19 cellular contexts compared by ENCODE assay signal in the genomic region with DNA sequence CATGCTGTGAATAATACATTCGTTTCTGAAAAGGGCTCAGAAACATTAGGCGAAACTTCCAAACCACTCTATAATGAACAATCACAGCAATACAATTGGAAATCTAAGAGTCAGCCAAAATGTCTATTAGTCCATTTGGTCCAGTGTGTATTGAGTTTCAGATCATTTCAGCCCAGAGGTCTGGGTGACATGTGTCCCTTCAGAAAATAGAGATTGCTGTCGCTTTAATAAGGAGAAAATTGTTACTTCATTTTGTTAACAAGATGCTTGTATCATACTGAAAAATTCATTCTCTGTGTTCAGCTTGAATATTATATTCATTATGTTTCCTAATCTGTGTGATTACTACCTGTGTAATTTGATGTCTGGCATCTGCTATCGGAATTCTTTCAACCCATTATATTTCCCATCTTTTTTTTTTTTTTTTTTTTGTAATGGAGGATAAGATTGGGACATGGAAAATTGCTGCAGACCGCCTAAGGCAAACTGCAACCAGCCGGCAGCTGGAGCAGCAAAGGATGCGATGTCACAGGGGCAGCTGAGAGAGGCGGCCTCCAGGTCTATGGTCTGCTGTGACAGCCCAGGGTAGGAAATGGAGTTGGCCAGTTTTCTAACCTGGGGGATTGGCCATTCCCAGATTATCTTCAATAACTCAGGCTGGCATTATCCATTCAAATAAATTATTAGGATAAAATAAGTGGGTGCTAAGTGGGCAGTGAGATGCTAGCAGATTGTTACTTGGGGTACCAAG.
DNase-seq lines count a peak whose midpoint lies in the region; FAIRE-seq and TF ChIP-seq lines count a peak whose summit lies in the region.
"Had no signal": no experiment of that assay in that cellular context is flagged by ENCODE, and none has a peak within 500 bp of the region (broad histone marks: within the 10 kb centered on the region; RNA-seq: fewer than 3 reads in every experiment).

No MANE protein-coding gene starts in this region.

- FAIRE-seq in G401.6 (lab: Jason Lieb, UNC), result peak; percentile 52
- FAIRE-seq: GM12891, GM19239, HTR-8/SVneo had no signal

- peak; percentile 24; the same call in 1 of the 2 replicates for TF ChIP-seq RAD21 in SK-N-SH (IDR thresholded peaks at IDR 0.05; ENCODE audit: low read length)

- H3K4me2 ChIP-seq in SK-N-SH, result no peak overlapping the region
- H3K4me2 ChIP-seq: BLaER1 treated with 17β-estradiol and CSF1 and Interleukin-3, amounts not matched to agents 10 nM and 100 nM had no signal

- no peaks in the 10 kb centered on the region for H3K9me3 ChIP-seq in SK-N-SH
- H3K9me3 ChIP-seq: BLaER1 treated with 17β-estradiol and CSF1 and Interleukin-3, amounts not matched to agents 10 nM and 100 nM had no signal

- no TSS peak for BruUV-seq in MCF 10A (replicated peaks; lab: Mats Ljungman, UMichigan)

- POLR2A ChIA-PET in SK-N-SH (lab: Yijun Ruan, JAX), result no interaction called here
- POLR2A ChIA-PET in MCF 10A (lab: Yijun Ruan, JAX), result no interaction called here

- H3K27me3 ChIP-seq in SK-N-SH (ENCODE audit: insufficient read depth), result no peaks in the 10 kb centered on the region
- H3K27me3 ChIP-seq: BLaER1 treated with 17β-estradiol and CSF1 and Interleukin-3, amounts not matched to agents 10 nM and 100 nM had no signal

- 8% methylated on average over 8 of the region's 8 CpGs for WGBS in SK-N-SH (ENCODE audit: low lambda C conversion rate)

- no peaks in the 10 kb centered on the region for H3F3A ChIP-seq in SK-N-SH (replicated peaks; ENCODE audit: insufficient read depth)

- H3K27ac ChIP-seq in SK-N-SH (ENCODE audit: low read depth in 2 of 2, low read length in 1 of 2), result peak overlapping the region in 1 of 2 experiments; percentile 32; a peak in 2 of 4 replicates
- H3K27ac ChIP-seq: BLaER1 treated with 17β-estradiol and CSF1 and Interleukin-3, amounts not matched to agents 10 nM and 100 nM; GM23248 had no signal

- H3K9me3 Mint-ChIP-seq in glutamatergic neuron (ENCODE audit: unreplicated experiment) (no peaks in the 10 kb centered on the region), MCF 10A (ENCODE audit: unreplicated experiment) (no peaks in the 10 kb centered on the region)
- H3K9me3 Mint-ChIP-seq: CD8-positive, alpha-beta T cell had no signal

- peak in 1 of 2 experiments; percentile 39; a peak in 1 of 4 replicates for TF ChIP-seq EP300 in SK-N-SH (IDR thresholded peaks at IDR 0.05; ENCODE audit: borderline replicate concordance in 1 of 2, low read depth in 1 of 2, low read length in 1 of 2)

- DNase-seq in NCI-H2227 (lab: John Stamatoyannopoulos, UW; ENCODE audit: unreplicated experiment), result peak; percentile 62
- DNase-seq in SK-N-SH, result peak; percentile 71
- DNase-seq in glutamatergic neuron, result peak; percentile 22
- DNase-seq in cardiac septum (ENCODE audit: low spot score), result no peak
- DNase-seq in MCF 10A (ENCODE audit: unreplicated experiment), result no peak
- DNase-seq in middle frontal gyrus (ENCODE audit: extremely low spot score, low spot score), result no peak
- no peak for DNase-seq in NCI-H526 treated with DMSO at 0.1 percent for 48 hours (lab: John Stamatoyannopoulos, UW)
- DNase-seq: 8988T; Calu3; CD8-positive, alpha-beta T cell; DMS79 treated with DMSO at 0.1 percent for 48 hours; GM23248; HCEC 1CT; IMR-90 had no signal

- H3K27ac Mint-ChIP-seq in glutamatergic neuron (ENCODE audit: unreplicated experiment) (no peak overlapping the region), MCF 10A (ENCODE audit: low read depth, unreplicated experiment) (no peak overlapping the region)
- H3K27ac Mint-ChIP-seq: CD8-positive, alpha-beta T cell had no signal

- H2AFZ ChIP-seq in SK-N-SH (ENCODE audit: low read depth), result no peak overlapping the region
- H2AFZ ChIP-seq: GM23248 had no signal

- CTCF ChIA-PET in SK-N-SH (lab: Yijun Ruan, JAX) (interaction anchor here (1.4 to 25.0 kb wide), 8 partner anchors 8 to 456 kb away, joined by 3 to 766 read pairs (median 10); no protein-coding TSS in a partner anchor), MCF 10A (lab: Yijun Ruan, JAX) (interaction anchor here (0.7 to 1.3 kb wide), 2 partner anchors 453 to 673 kb away, joined by 4 read pairs; no protein-coding TSS in a partner anchor)

- TF ChIP-seq CTCF in SK-N-SH (IDR thresholded peaks at IDR 0.05) (no peak), glutamatergic neuron (IDR thresholded peaks at IDR 0.05; ENCODE audit: partially characterized antibody, unreplicated experiment) (no peak), MCF 10A (IDR thresholded peaks at IDR 0.05; ENCODE audit: unreplicated experiment) (no peak)

- H3K4me1 ChIP-seq in SK-N-SH (ENCODE audit: control insufficient read depth in 1 of 2, insufficient read depth in 2 of 2, low read depth in 1 of 2, low read length in 1 of 2), result peaks cover 0 to 9% of the 10 kb centered on the region in 2 experiments; a peak in 2 of 4 replicates
- H3K4me1 ChIP-seq: BLaER1 treated with 17β-estradiol and CSF1 and Interleukin-3, amounts not matched to agents 10 nM and 100 nM had no signal

- H3K36me3 Mint-ChIP-seq in glutamatergic neuron (ENCODE audit: unreplicated experiment) (peaks cover 5% of the 10 kb centered on the region), MCF 10A (ENCODE audit: insufficient read depth, unreplicated experiment) (no peaks in the 10 kb centered on the region)
- H3K36me3 Mint-ChIP-seq: CD8-positive, alpha-beta T cell had no signal

- H3K4me1 Mint-ChIP-seq in glutamatergic neuron (ENCODE audit: low read depth, unreplicated experiment) (peaks cover 7% of the 10 kb centered on the region), MCF 10A (ENCODE audit: insufficient read depth, unreplicated experiment) (no peaks in the 10 kb centered on the region)

- H3K27me3 Mint-ChIP-seq in glutamatergic neuron (ENCODE audit: unreplicated experiment) (no peaks in the 10 kb centered on the region), MCF 10A (ENCODE audit: insufficient read depth, unreplicated experiment) (peaks cover 78% of the 10 kb centered on the region)

- no peak overlapping the region for H3K4me3 ChIP-seq in SK-N-SH (ENCODE audit: low read depth in 2 of 2, low read length in 1 of 2)
- H3K4me3 ChIP-seq: BLaER1 treated with 17β-estradiol and CSF1 and Interleukin-3, amounts not matched to agents 10 nM and 100 nM; GM23248 had no signal

- no peaks in the 10 kb centered on the region for H4K20me1 ChIP-seq in SK-N-SH (ENCODE audit: insufficient read depth)
- H4K20me1 ChIP-seq: BLaER1 treated with 17β-estradiol and CSF1 and Interleukin-3, amounts not matched to agents 10 nM and 100 nM had no signal

- no peak overlapping the region for H3K9ac ChIP-seq in SK-N-SH
- H3K9ac ChIP-seq: BLaER1 treated with 17β-estradiol and CSF1 and Interleukin-3, amounts not matched to agents 10 nM and 100 nM; GM23248 had no signal

- intact Hi-C loops in cardiac septum (cut with DNase I), result no loop called here
- intact Hi-C loops in MCF 10A (cut with micrococcal nuclease), result no loop called here

- H3K4me3 Mint-ChIP-seq in glutamatergic neuron (ENCODE audit: unreplicated experiment) (no peak overlapping the region), MCF 10A (ENCODE audit: unreplicated experiment) (no peak overlapping the region)
- H3K4me3 Mint-ChIP-seq: CD8-positive, alpha-beta T cell had no signal

- H3K36me3 ChIP-seq in SK-N-SH (replicated peaks in 1 of 2; ENCODE audit: control insufficient read depth in 1 of 2, insufficient read depth in 2 of 2, low read length in 1 of 2), result no peaks in the 10 kb centered on the region
- H3K36me3 ChIP-seq: BLaER1 treated with 17β-estradiol and CSF1 and Interleukin-3, amounts not matched to agents 10 nM and 100 nM had no signal

- no peaks in the 10 kb centered on the region for H3K79me2 ChIP-seq in SK-N-SH (ENCODE audit: insufficient read depth)

- no peaks in the 10 kb centered on the region for H3K9me2 ChIP-seq in SK-N-SH

TF ChIP-seq in SK-N-SH, 30 proteins besides CTCF, POLR2A, EP300 and RAD21:
- TF ChIP-seq CHD2 (IDR thresholded peaks at IDR 0.05; ENCODE audit: low read length, partially characterized antibody) (no peak), TEAD4 (IDR thresholded peaks at IDR 0.05; ENCODE audit: borderline replicate concordance, insufficient read depth) (0 out of 2 replicates have a peak, but pooled peaks have one; percentile 16), FOXJ3 (CRISPR knock-in tag; IDR thresholded peaks at IDR 0.05) (0 out of 2 replicates have a peak, but pooled peaks have one; percentile 29), MXI1 (IDR thresholded peaks at IDR 0.05; ENCODE audit: low read depth, low read length) (peak; percentile 25; the same call in 1 of the 2 replicates), GATA2 (CRISPR knock-in tag; IDR thresholded peaks at IDR 0.05) (peak; percentile 71), RCOR1 (IDR thresholded peaks at IDR 0.05; ENCODE audit: low read length) (peak; percentile 98), RFX5 (IDR thresholded peaks at IDR 0.05; ENCODE audit: low read length) (no peak), FOSL2 (IDR thresholded peaks at IDR 0.05; ENCODE audit: borderline replicate concordance, low read depth) (no peak), TCF12 (IDR thresholded peaks at IDR 0.05) (peak; percentile 42; the same call in 1 of the 2 replicates)
TF ChIP-seq in SK-N-SH: peak in this region for 6.

Comparison
In these comparisons a context has a peak if more than half of its experiments do, and no peak if none do; other contexts are left out.
1. DNase-seq: peak in NCI-H2227 (single experiment), SK-N-SH (single experiment) and glutamatergic neuron (single experiment); none in cardiac septum (single experiment), MCF 10A (single experiment), middle frontal gyrus (single experiment) and NCI-H526 treated with DMSO at 0.1 percent for 48 hours (single experiment).